ENCODE assay signal across 3 cellular contexts in genomic region chr13:42071667-42072419, GRCh38.
A peak's percentile ranks its signal among the peaks of the same experiment; 100 is the strongest.
TF ChIP-seq lines count a peak whose summit lies in the region.

No MANE protein-coding gene starts in this region.

TF ChIP-seq in SK-N-SH treated with all-trans-retinoic acid at 6 μM for 48 hours, 23 proteins besides CTCF, POLR2A, EP300 and RAD21:
- TF ChIP-seq ISL1 (CRISPR knock-in tag; IDR thresholded peaks at IDR 0.05) (peak; percentile 37; the same call in 1 of the 2 replicates), CREB5 (CRISPR knock-in tag; IDR thresholded peaks at IDR 0.05; ENCODE audit: low read depth) (no peak), PATZ1 (CRISPR knock-in tag; IDR thresholded peaks at IDR 0.05; ENCODE audit: borderline replicate concordance) (no peak)
TF ChIP-seq in SK-N-SH treated with all-trans-retinoic acid at 6 μM for 48 hours: peak in this region for 1.

TF ChIP-seq in SK-N-SH, 30 proteins besides CTCF, POLR2A, EP300 and RAD21:
- TF ChIP-seq NRF1 (IDR thresholded peaks at IDR 0.05; ENCODE audit: low read depth, low read length) (no peak), IRF3 (IDR thresholded peaks at IDR 0.05; ENCODE audit: low read depth, low read length) (no peak), SIN3A (IDR thresholded peaks at IDR 0.05; ENCODE audit: borderline replicate concordance, low read depth, low read length) (no peak), PBX3 (IDR thresholded peaks at IDR 0.05) (no peak), MEF2A (IDR thresholded peaks at IDR 0.05; ENCODE audit: borderline replicate concordance, low read depth) (no peak), YY1 (IDR thresholded peaks at IDR 0.05; ENCODE audit: low read depth) (no peak), JUND (IDR thresholded peaks at IDR 0.05) (no peak), CHD2 (IDR thresholded peaks at IDR 0.05; ENCODE audit: low read length, partially characterized antibody) (no peak), TCF12 (IDR thresholded peaks at IDR 0.05) (no peak), REST (IDR thresholded peaks at IDR 0.05; ENCODE audit: low read depth, low read length) (no peak), RCOR1 (IDR thresholded peaks at IDR 0.05; ENCODE audit: low read length) (no peak)

TF ChIP-seq in H1, 55 proteins besides CTCF, POLR2A, EP300 and RAD21:
- TF ChIP-seq HDAC6 (IDR thresholded peaks at IDR 0.05; ENCODE audit: low read depth, low read length) (no peak), FOSL1 (IDR thresholded peaks at IDR 0.05; ENCODE audit: insufficient read depth, low read depth, low read length) (no peak), JUN (IDR thresholded peaks at IDR 0.05; ENCODE audit: low read depth, low read length) (no peak), CHD1 (IDR thresholded peaks at IDR 0.05; ENCODE audit: low read depth, low read length) (no peak), KDM1A (IDR thresholded peaks at IDR 0.05; ENCODE audit: borderline replicate concordance, low read length) (no peak)
